In the genomic region with DNA sequence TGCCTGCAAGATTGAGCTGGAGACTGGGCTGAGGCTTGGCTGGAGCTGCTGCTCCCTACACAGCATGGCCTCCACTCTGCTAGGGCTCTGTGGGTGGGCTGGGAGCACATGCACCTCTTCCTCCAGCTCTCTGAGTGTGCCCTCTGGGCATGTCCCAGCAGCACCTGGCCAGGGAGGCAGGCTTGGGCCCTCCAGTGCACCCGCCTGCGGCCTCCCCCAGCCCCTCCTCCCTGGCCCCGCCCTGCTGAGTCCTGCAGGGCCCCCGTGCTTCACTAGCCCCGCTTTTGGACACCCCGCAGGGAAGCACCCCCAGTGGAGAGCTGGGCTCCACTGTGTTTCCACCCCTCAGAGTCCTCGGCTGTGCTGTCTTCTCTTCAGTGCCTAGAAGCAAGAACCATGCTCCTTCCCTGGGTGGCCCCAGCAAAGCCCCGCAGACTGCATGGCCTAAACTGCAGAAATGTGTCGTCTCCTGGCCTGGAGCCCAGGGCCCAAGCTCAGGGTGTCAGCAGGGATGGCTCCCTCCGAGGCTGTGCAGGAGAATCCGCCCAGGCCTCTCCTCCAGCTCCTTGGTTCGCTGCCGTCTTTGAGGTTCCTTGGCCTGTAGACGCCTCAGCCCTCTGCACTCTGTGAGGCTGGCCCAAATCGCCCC, we compare ENCODE assay signal across 1 cellular context.
TF ChIP-seq lines count a peak whose summit lies in the region.

No MANE protein-coding gene starts in this region.

TF ChIP-seq in HepG2, 621 proteins besides CTCF, POLR2A, EP300 and RAD21:
- TF ChIP-seq, protein P1, sequence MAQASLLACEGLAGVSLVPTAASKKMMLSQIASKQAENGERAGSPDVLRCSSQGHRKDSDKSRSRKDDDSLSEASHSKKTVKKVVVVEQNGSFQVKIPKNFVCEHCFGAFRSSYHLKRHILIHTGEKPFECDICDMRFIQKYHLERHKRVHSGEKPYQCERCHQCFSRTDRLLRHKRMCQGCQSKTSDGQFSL (CRISPR knock-in tag; IDR thresholded peaks at IDR 0.05): no peak
- TF ChIP-seq AGO2 (optimal IDR thresholded peaks at IDR 0.05; ENCODE audit: low read depth, low read length) (peak; percentile 25), LCORL (IDR thresholded peaks at IDR 0.05) (no peak), LCORL (CRISPR knock-in tag; IDR thresholded peaks at IDR 0.05) (no peak), ZNF816 (CRISPR knock-in tag; IDR thresholded peaks at IDR 0.05; ENCODE audit: borderline replicate concordance) (no peak)
- TF ChIP-seq, protein P2, sequence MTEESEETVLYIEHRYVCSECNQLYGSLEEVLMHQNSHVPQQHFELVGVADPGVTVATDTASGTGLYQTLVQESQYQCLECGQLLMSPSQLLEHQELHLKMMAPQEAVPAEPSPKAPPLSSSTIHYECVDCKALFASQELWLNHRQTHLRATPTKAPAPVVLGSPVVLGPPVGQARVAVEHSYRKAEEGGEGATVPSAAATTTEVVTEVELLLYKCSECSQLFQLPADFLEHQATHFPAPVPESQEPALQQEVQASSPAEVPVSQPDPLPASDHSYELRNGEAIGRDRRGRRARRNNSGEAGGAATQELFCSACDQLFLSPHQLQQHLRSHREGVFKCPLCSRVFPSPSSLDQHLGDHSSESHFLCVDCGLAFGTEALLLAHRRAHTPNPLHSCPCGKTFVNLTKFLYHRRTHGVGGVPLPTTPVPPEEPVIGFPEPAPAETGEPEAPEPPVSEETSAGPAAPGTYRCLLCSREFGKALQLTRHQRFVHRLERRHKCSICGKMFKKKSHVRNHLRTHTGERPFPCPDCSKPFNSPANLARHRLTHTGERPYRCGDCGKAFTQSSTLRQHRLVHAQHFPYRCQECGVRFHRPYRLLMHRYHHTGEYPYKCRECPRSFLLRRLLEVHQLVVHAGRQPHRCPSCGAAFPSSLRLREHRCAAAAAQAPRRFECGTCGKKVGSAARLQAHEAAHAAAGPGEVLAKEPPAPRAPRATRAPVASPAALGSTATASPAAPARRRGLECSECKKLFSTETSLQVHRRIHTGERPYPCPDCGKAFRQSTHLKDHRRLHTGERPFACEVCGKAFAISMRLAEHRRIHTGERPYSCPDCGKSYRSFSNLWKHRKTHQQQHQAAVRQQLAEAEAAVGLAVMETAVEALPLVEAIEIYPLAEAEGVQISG (CRISPR knock-in tag; IDR thresholded peaks at IDR 0.05): no peak
TF ChIP-seq in HepG2: peak in this region for 1.
